Comparison of ENCODE assay signal across 1 cellular context in the genomic region with DNA sequence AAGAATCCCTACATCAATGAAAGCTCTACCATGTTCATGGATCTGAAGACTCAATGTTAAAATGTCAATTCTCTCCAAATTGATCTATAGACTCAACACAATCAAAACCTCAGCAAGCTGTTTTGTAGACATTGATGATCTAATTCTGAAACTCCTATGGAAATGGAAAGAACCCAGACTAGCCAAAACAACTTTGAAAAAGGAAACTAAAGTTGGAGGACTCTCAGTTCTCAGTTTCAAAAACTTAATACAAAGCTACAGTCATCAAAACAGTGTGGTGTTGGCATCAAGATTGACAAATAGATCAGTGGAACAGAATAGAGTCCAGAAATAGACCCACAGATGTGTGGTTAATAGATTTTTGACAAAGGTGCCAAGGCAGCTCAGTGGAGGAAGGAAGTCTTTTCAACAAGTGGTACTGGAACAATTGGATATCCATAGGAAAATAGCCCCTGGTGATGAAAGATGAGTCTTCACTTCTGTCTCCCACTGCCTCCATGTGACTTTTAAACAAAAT.
TF ChIP-seq lines count a peak whose summit lies in the region.

No MANE protein-coding gene starts in this region.

TF ChIP-seq in IMR-90, 13 proteins besides CTCF, POLR2A, EP300 and RAD21:
- TF ChIP-seq CEBPB (IDR thresholded peaks at IDR 0.05; ENCODE audit: low read depth, low read length) = no peak
- TF ChIP-seq SMC3 (IDR thresholded peaks at IDR 0.05; ENCODE audit: low read depth, low read length) = no peak
- TF ChIP-seq, protein P1, sequence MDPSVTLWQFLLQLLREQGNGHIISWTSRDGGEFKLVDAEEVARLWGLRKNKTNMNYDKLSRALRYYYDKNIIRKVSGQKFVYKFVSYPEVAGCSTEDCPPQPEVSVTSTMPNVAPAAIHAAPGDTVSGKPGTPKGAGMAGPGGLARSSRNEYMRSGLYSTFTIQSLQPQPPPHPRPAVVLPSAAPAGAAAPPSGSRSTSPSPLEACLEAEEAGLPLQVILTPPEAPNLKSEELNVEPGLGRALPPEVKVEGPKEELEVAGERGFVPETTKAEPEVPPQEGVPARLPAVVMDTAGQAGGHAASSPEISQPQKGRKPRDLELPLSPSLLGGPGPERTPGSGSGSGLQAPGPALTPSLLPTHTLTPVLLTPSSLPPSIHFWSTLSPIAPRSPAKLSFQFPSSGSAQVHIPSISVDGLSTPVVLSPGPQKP (IDR thresholded peaks at IDR 0.05; ENCODE audit: borderline replicate concordance, low read depth, low read length) = no peak
- no peak for TF ChIP-seq FOS (IDR thresholded peaks at IDR 0.05; ENCODE audit: low read depth, low read length)
- no peak for TF ChIP-seq MAFK (IDR thresholded peaks at IDR 0.05; ENCODE audit: low read depth, low read length)
- TF ChIP-seq MXI1 (IDR thresholded peaks at IDR 0.05; ENCODE audit: borderline replicate concordance, low read depth, low read length) = no peak
- TF ChIP-seq RCOR1 (IDR thresholded peaks at IDR 0.05; ENCODE audit: insufficient replicate concordance, low read length) = no peak
- TF ChIP-seq, protein P2, sequence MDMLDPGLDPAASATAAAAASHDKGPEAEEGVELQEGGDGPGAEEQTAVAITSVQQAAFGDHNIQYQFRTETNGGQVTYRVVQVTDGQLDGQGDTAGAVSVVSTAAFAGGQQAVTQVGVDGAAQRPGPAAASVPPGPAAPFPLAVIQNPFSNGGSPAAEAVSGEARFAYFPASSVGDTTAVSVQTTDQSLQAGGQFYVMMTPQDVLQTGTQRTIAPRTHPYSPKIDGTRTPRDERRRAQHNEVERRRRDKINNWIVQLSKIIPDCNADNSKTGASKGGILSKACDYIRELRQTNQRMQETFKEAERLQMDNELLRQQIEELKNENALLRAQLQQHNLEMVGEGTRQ (IDR thresholded peaks at IDR 0.05; ENCODE audit: low read depth, low read length) = no peak; the same call in 1 of the 2 replicates
- TF ChIP-seq RFX5 (IDR thresholded peaks at IDR 0.05; ENCODE audit: low read depth, low read length) = no peak
- no peak for TF ChIP-seq CHD1 (IDR thresholded peaks at IDR 0.05; ENCODE audit: low read depth, low read length)
TF ChIP-seq in IMR-90: peak in this region for 0.
